20 cellular contexts compared by ENCODE assay signal in the genomic region with DNA sequence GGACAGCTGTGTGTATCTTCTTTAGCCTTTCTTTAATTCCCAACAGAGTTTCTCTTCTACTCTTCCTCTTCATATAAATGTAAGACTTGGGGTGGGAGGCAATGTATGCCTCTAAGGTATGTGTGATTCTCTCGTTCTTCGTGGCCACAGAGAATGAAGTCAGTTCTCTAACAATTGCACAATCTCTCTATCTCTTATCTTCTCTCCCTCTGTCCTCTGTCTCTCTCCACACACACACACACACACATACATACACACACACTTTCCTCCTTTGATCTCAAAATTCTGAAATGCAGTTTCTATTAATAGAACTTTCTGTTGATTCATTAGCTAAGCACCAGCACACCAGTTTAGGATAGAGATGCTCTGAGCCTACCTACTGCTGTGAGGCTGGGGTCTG.
"Had no signal": no experiment of that assay in that cellular context is flagged by ENCODE, and none has a peak within 500 bp of the region (broad histone marks: within the 10 kb centered on the region; RNA-seq: fewer than 3 reads in every experiment).

No MANE protein-coding gene starts in this region.

- H3K27ac ChIP-seq: heart left ventricle, neural progenitor cell, ovary, right atrium auricular region, sigmoid colon, skin epidermis, stomach had no signal

- H3K9ac ChIP-seq: neural progenitor cell had no signal

- H2AFZ ChIP-seq: neural progenitor cell had no signal

- H3K36me3 Mint-ChIP-seq: mesothelial cell of epicardium, natural killer cell, neural progenitor cell had no signal

- H3K9me3 ChIP-seq: heart left ventricle, ovary, right atrium auricular region, sigmoid colon, stomach had no signal

- H3K4me3 ChIP-seq: heart left ventricle, neural progenitor cell, ovary, right atrium auricular region, sigmoid colon, skin epidermis, stomach had no signal

- DNase-seq: foreskin melanocyte; heart left ventricle; hippocampal formation; kidney glomerular epithelial cell; mammary epithelial cell; natural killer cell; nucleus accumbens; ovary; sigmoid colon; stimulated activated naive CD4-positive, alpha-beta T cell; stomach; substantia nigra; trophoblast cell had no signal

- FAIRE-seq: colon, islet of Langerhans had no signal

- H3K36me3 ChIP-seq: heart left ventricle, neural progenitor cell, ovary, right atrium auricular region, sigmoid colon, stomach had no signal

- H3K4me2 ChIP-seq: neural progenitor cell had no signal

- H3K27me3 ChIP-seq: neural progenitor cell, ovary, right atrium auricular region had no signal

- H3K9me3 Mint-ChIP-seq: dendritic cell treated with granulocyte-macrophage colony-stimulating factor and Interleukin-4, amounts not matched to agents 40 ng/mL and 50 ng/mL, for 4 days; mesothelial cell of epicardium; neural progenitor cell had no signal

- H3K4me3 Mint-ChIP-seq: dendritic cell treated with granulocyte-macrophage colony-stimulating factor and Interleukin-4, amounts not matched to agents 40 ng/mL and 50 ng/mL, for 4 days; mesothelial cell of epicardium; natural killer cell; neural progenitor cell had no signal

- H3K27ac Mint-ChIP-seq: dendritic cell treated with granulocyte-macrophage colony-stimulating factor and Interleukin-4, amounts not matched to agents 40 ng/mL and 50 ng/mL, for 4 days; mesothelial cell of epicardium; natural killer cell; neural progenitor cell had no signal

- H3K4me1 Mint-ChIP-seq: natural killer cell had no signal

- ATAC-seq: heart left ventricle, natural killer cell had no signal
